Comparison of ENCODE assay signal across 2 cellular contexts in genomic region chr17:1298616-1299015, GRCh38.
TF ChIP-seq lines count a peak whose summit lies in the region.

No MANE protein-coding gene starts in this region.

TF ChIP-seq in WTC11, 78 proteins besides CTCF, POLR2A, EP300 and RAD21:
- TF ChIP-seq ZBTB21 (CRISPR knock-in tag; IDR thresholded peaks at IDR 0.05; ENCODE audit: borderline replicate concordance) (0 out of 2 replicates have a peak, but pooled peaks have one; percentile 35), JUN (CRISPR knock-in tag; IDR thresholded peaks at IDR 0.05) (no peak), NFE2L1 (CRISPR knock-in tag; IDR thresholded peaks at IDR 0.05) (no peak), CBFB (CRISPR knock-in tag; IDR thresholded peaks at IDR 0.05; ENCODE audit: low read depth) (no peak), ETV6 (CRISPR knock-in tag; IDR thresholded peaks at IDR 0.05) (peak; percentile 52; the same call in 1 of the 2 replicates)

TF ChIP-seq in K562, 482 proteins besides CTCF, POLR2A, EP300 and RAD21:
- TF ChIP-seq GABPB1 (CRISPR knock-in tag; IDR thresholded peaks at IDR 0.05) (no peak), ZNF589 (CRISPR knock-in tag; IDR thresholded peaks at IDR 0.05; ENCODE audit: low read depth) (no peak), ATF4 (CRISPR knock-in tag; IDR thresholded peaks at IDR 0.05) (no peak), NR0B1 (IDR thresholded peaks at IDR 0.05; ENCODE audit: partially characterized antibody) (no peak), ZNF696 (CRISPR knock-in tag; conservative IDR thresholded peaks at IDR 0.05) (no peak), YY1 (IDR thresholded peaks at IDR 0.05; ENCODE audit: borderline replicate concordance in 1 of 3, control insufficient read depth in 1 of 3, extremely low read depth in 1 of 3, insufficient read depth in 3 of 3, insufficient read length in 1 of 3, insufficient replicate concordance in 2 of 3, low read depth in 1 of 3, low read length in 2 of 3) (no peak), ATF1 (CRISPR knock-in tag; IDR thresholded peaks at IDR 0.05) (no peak), ATF1 (tag; IDR thresholded peaks at IDR 0.05) (no peak), ZNF511 (CRISPR knock-in tag; IDR thresholded peaks at IDR 0.05) (no peak), ZNF766 (CRISPR knock-in tag; conservative IDR thresholded peaks at IDR 0.05) (no peak), MTA3 (IDR thresholded peaks at IDR 0.05; ENCODE audit: borderline replicate concordance) (no peak), MIER1 (IDR thresholded peaks at IDR 0.05; ENCODE audit: low read depth) (no peak), TFE3 (CRISPR knock-in tag; IDR thresholded peaks at IDR 0.05) (no peak), PATZ1 (CRISPR knock-in tag; IDR thresholded peaks at IDR 0.05; ENCODE audit: borderline replicate concordance) (no peak), SAP30 (IDR thresholded peaks at IDR 0.05; ENCODE audit: borderline replicate concordance, insufficient read depth, low read depth, low read length, poor library complexity, severe bottlenecking) (no peak), ZNF280A (IDR thresholded peaks at IDR 0.05; ENCODE audit: low read depth, partially characterized antibody) (no peak), TRIM25 (IDR thresholded peaks at IDR 0.05; ENCODE audit: borderline replicate concordance) (no peak), ARID1B (IDR thresholded peaks at IDR 0.05) (no peak), MCM7 (IDR thresholded peaks at IDR 0.05) (no peak), KDM5B (IDR thresholded peaks at IDR 0.05; ENCODE audit: insufficient replicate concordance, low read depth, low read length) (no peak)
